In genomic region chr5:71679714-71680113, GRCh38 we compare ENCODE assay signal across 11 cellular contexts. TPM values are rescaled to one million over a fixed set of nuclear protein-coding genes. Genes with fewer than 3 reads are reported as not detected.
"Had no signal": no experiment of that assay in that cellular context is flagged by ENCODE, and none has a peak within 500 bp of the region (broad histone marks: within the 10 kb centered on the region; RNA-seq: fewer than 3 reads in every experiment).

No MANE protein-coding gene starts in this region.

- ATAC-seq: HCT116, K562 had no signal

- H3K4me3 ChIP-seq: GM23248, HAP-1, K562 had no signal

- H3K27ac Mint-ChIP-seq: HFFc6 had no signal

- H3K4me3 Mint-ChIP-seq: HFFc6 had no signal

- H3K27ac ChIP-seq: GM23248 had no signal

- H3K9me3 Mint-ChIP-seq: HFFc6 had no signal

- DNase-seq: GM23248, GOT3, H7, HFFc6, IMR-90, KG1 had no signal

RNA-seq across cellular contexts. Expression of gene CARTPT, which starts 39.4 kb away (rescaled TPM):
- total RNA-seq: GM23248, H4, H7, HFFc6, HT-29, IMR-90, K562 had no signal
